Comparison of ENCODE assay signal across 1 cellular context in genomic region chr4:142416711-142417275, GRCh38.
TF ChIP-seq lines count a peak whose summit lies in the region.

No MANE protein-coding gene starts in this region.

TF ChIP-seq in WTC11, 78 proteins besides CTCF, POLR2A, EP300 and RAD21 (continued from another document):
- TF ChIP-seq HMGA2 (CRISPR knock-in tag; IDR thresholded peaks at IDR 0.05) (no peak), FOXJ3 (CRISPR knock-in tag; IDR thresholded peaks at IDR 0.05; ENCODE audit: borderline replicate concordance) (no peak), CREM (CRISPR knock-in tag; IDR thresholded peaks at IDR 0.05) (no peak), TP53 (CRISPR knock-in tag; IDR thresholded peaks at IDR 0.05) (no peak), NR1H2 (CRISPR knock-in tag; IDR thresholded peaks at IDR 0.05) (no peak), ZNF512 (CRISPR knock-in tag; IDR thresholded peaks at IDR 0.05; ENCODE audit: borderline replicate concordance) (no peak), RELA (CRISPR knock-in tag; IDR thresholded peaks at IDR 0.05; ENCODE audit: borderline replicate concordance) (no peak)
